ENCODE assay signal across 1 cellular context in the genomic region with DNA sequence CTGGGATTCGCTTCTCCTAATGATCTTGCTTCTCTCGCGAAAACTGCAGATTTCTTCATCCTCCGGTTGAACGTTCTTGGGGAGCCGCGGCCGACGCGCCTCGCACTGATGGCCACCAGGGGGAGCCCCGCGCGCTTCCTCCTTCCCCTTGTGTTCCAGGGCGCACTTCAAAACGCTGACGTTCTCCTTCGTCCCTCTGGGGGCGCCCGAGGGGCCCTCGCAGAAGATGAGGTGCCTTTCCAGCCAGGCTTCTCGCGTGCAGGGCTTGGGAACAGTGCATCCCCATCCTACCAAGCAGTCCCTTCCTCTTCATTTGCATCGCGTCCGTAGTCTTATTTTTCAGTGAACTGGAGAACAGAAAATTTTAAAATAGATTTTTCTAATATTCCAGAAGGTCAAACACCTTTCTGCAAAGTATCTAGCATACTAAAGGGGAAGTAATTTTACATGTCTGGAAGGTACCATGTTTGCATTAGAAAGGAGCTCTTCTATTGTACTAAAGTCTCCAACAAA.
TF ChIP-seq lines count a peak whose summit lies in the region.

No MANE protein-coding gene starts in this region.

TF ChIP-seq in H1, 55 proteins besides CTCF, POLR2A, EP300 and RAD21:
- TF ChIP-seq, protein P1, sequence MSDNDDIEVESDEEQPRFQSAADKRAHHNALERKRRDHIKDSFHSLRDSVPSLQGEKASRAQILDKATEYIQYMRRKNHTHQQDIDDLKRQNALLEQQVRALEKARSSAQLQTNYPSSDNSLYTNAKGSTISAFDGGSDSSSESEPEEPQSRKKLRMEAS (IDR thresholded peaks at IDR 0.05), result peak; percentile 42; the same call in 1 of the 2 replicates
- TF ChIP-seq BRCA1 (IDR thresholded peaks at IDR 0.05; ENCODE audit: low read depth, low read length), result 0 out of 2 replicates have a peak, but pooled peaks have one; percentile 17
- TF ChIP-seq CHD2 (IDR thresholded peaks at IDR 0.05; ENCODE audit: low read length), result 0 out of 2 replicates have a peak, but pooled peaks have one; percentile 42
- TF ChIP-seq, protein P2, sequence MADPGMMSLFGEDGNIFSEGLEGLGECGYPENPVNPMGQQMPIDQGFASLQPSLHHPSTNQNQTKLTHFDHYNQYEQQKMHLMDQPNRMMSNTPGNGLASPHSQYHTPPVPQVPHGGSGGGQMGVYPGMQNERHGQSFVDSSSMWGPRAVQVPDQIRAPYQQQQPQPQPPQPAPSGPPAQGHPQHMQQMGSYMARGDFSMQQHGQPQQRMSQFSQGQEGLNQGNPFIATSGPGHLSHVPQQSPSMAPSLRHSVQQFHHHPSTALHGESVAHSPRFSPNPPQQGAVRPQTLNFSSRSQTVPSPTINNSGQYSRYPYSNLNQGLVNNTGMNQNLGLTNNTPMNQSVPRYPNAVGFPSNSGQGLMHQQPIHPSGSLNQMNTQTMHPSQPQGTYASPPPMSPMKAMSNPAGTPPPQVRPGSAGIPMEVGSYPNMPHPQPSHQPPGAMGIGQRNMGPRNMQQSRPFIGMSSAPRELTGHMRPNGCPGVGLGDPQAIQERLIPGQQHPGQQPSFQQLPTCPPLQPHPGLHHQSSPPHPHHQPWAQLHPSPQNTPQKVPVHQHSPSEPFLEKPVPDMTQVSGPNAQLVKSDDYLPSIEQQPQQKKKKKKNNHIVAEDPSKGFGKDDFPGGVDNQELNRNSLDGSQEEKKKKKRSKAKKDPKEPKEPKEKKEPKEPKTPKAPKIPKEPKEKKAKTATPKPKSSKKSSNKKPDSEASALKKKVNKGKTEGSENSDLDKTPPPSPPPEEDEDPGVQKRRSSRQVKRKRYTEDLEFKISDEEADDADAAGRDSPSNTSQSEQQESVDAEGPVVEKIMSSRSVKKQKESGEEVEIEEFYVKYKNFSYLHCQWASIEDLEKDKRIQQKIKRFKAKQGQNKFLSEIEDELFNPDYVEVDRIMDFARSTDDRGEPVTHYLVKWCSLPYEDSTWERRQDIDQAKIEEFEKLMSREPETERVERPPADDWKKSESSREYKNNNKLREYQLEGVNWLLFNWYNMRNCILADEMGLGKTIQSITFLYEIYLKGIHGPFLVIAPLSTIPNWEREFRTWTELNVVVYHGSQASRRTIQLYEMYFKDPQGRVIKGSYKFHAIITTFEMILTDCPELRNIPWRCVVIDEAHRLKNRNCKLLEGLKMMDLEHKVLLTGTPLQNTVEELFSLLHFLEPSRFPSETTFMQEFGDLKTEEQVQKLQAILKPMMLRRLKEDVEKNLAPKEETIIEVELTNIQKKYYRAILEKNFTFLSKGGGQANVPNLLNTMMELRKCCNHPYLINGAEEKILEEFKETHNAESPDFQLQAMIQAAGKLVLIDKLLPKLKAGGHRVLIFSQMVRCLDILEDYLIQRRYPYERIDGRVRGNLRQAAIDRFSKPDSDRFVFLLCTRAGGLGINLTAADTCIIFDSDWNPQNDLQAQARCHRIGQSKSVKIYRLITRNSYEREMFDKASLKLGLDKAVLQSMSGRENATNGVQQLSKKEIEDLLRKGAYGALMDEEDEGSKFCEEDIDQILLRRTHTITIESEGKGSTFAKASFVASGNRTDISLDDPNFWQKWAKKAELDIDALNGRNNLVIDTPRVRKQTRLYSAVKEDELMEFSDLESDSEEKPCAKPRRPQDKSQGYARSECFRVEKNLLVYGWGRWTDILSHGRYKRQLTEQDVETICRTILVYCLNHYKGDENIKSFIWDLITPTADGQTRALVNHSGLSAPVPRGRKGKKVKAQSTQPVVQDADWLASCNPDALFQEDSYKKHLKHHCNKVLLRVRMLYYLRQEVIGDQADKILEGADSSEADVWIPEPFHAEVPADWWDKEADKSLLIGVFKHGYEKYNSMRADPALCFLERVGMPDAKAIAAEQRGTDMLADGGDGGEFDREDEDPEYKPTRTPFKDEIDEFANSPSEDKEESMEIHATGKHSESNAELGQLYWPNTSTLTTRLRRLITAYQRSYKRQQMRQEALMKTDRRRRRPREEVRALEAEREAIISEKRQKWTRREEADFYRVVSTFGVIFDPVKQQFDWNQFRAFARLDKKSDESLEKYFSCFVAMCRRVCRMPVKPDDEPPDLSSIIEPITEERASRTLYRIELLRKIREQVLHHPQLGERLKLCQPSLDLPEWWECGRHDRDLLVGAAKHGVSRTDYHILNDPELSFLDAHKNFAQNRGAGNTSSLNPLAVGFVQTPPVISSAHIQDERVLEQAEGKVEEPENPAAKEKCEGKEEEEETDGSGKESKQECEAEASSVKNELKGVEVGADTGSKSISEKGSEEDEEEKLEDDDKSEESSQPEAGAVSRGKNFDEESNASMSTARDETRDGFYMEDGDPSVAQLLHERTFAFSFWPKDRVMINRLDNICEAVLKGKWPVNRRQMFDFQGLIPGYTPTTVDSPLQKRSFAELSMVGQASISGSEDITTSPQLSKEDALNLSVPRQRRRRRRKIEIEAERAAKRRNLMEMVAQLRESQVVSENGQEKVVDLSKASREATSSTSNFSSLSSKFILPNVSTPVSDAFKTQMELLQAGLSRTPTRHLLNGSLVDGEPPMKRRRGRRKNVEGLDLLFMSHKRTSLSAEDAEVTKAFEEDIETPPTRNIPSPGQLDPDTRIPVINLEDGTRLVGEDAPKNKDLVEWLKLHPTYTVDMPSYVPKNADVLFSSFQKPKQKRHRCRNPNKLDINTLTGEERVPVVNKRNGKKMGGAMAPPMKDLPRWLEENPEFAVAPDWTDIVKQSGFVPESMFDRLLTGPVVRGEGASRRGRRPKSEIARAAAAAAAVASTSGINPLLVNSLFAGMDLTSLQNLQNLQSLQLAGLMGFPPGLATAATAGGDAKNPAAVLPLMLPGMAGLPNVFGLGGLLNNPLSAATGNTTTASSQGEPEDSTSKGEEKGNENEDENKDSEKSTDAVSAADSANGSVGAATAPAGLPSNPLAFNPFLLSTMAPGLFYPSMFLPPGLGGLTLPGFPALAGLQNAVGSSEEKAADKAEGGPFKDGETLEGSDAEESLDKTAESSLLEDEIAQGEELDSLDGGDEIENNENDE (IDR thresholded peaks at IDR 0.05; ENCODE audit: insufficient replicate concordance, low read length), result peak; percentile 61
- TF ChIP-seq CTBP2 (IDR thresholded peaks at IDR 0.05; ENCODE audit: borderline replicate concordance, insufficient read depth, insufficient read length, low read length), result peak; percentile 70
- 0 out of 4 replicates have a peak, but pooled peaks of 1 of the 2 experiments have one; percentile 36 for TF ChIP-seq SIN3A (conservative IDR thresholded peaks at IDR 0.05 in 1 of 2, IDR thresholded peaks at IDR 0.05 in 1 of 2; ENCODE audit: low read depth in 1 of 2, low read length in 2 of 2)
- TF ChIP-seq CBX8 (IDR thresholded peaks at IDR 0.05; ENCODE audit: borderline replicate concordance, low read depth, low read length), result no peak
- 0 out of 2 replicates have a peak, but pooled peaks have one; percentile 51 for TF ChIP-seq JUND (IDR thresholded peaks at IDR 0.05; ENCODE audit: low read length)
- TF ChIP-seq SAP30 (IDR thresholded peaks at IDR 0.05; ENCODE audit: insufficient read depth, insufficient replicate concordance, low read length), result no peak
- TF ChIP-seq, protein P3, sequence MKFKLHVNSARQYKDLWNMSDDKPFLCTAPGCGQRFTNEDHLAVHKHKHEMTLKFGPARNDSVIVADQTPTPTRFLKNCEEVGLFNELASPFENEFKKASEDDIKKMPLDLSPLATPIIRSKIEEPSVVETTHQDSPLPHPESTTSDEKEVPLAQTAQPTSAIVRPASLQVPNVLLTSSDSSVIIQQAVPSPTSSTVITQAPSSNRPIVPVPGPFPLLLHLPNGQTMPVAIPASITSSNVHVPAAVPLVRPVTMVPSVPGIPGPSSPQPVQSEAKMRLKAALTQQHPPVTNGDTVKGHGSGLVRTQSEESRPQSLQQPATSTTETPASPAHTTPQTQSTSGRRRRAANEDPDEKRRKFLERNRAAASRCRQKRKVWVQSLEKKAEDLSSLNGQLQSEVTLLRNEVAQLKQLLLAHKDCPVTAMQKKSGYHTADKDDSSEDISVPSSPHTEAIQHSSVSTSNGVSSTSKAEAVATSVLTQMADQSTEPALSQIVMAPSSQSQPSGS (IDR thresholded peaks at IDR 0.05; ENCODE audit: low read length), result 0 out of 2 replicates have a peak, but pooled peaks have one; percentile 37
- TF ChIP-seq CEBPB (IDR thresholded peaks at IDR 0.05; ENCODE audit: low read depth, low read length), result peak; percentile 21; the same call in 1 of the 2 replicates
- TF ChIP-seq CREB1 (IDR thresholded peaks at IDR 0.05), result peak; percentile 88
- peak; percentile 22; the same call in 1 of the 2 replicates for TF ChIP-seq POLR2AphosphoS5 (IDR thresholded peaks at IDR 0.05; ENCODE audit: low read depth, low read length)
- no peak for TF ChIP-seq SUZ12 (IDR thresholded peaks at IDR 0.05; ENCODE audit: low read length)
